1 cellular context compared by ENCODE assay signal in genomic region chr15:63233667-63234419, GRCh38.
TF ChIP-seq lines count a peak whose summit lies in the region.

No MANE protein-coding gene starts in this region.

TF ChIP-seq in A549, 52 proteins besides CTCF, POLR2A, EP300 and RAD21 (continued from another document):
- TF ChIP-seq ZFP36 (IDR thresholded peaks at IDR 0.05; ENCODE audit: borderline replicate concordance, partially characterized antibody) (no peak), RNF2 (IDR thresholded peaks at IDR 0.05; ENCODE audit: borderline replicate concordance, low read depth) (no peak)
